1 cellular context compared by ENCODE assay signal in the genomic region with DNA sequence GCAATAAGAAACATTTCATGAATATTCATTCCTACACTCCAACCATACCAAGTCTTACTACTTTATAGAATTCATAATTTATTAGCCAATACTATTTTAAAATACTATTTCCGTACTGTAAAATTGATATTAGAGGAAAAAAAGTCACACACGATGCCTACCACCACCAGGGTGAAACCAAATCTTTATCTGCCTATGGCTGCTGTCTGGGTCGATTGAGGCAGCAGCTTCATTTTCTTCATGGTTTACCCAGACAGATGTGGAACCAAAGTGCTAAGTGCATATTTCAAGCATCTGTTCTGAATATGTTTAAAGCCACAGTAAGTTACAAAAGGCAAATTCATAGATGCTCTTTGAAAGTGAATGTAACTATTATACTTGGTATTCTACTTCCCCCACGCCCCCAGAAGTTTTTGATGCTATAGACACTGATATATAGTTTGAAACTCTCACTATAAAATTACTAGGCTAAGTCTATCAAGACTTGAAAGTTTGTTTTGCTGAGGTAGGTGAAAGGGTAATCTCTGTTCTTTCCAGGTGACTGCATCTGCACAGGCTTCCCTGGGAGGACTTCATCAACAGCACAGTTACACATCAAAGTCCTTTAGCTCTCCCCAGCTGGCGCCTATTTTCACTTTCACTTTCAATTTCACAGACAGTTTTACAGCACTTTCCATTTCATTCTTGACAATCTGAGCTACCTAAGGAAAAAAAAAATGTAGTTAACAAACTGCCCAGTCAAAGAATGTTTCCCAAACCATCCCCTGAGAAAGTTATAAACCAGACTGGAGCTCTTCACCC.
TF ChIP-seq lines count a peak whose summit lies in the region.

No MANE protein-coding gene starts in this region.

TF ChIP-seq in HepG2, 621 proteins besides CTCF, POLR2A, EP300 and RAD21 (continued from another document):
- TF ChIP-seq, protein P1, sequence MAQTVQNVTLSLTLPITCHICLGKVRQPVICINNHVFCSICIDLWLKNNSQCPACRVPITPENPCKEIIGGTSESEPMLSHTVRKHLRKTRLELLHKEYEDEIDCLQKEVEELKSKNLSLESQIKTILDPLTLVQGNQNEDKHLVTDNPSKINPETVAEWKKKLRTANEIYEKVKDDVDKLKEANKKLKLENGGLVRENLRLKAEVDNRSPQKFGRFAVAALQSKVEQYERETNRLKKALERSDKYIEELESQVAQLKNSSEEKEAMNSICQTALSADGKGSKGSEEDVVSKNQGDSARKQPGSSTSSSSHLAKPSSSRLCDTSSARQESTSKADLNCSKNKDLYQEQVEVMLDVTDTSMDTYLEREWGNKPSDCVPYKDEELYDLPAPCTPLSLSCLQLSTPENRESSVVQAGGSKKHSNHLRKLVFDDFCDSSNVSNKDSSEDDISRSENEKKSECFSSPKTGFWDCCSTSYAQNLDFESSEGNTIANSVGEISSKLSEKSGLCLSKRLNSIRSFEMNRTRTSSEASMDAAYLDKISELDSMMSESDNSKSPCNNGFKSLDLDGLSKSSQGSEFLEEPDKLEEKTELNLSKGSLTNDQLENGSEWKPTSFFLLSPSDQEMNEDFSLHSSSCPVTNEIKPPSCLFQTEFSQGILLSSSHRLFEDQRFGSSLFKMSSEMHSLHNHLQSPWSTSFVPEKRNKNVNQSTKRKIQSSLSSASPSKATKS (CRISPR knock-in tag; IDR thresholded peaks at IDR 0.05) = no peak
- TF ChIP-seq ZNF451 (CRISPR knock-in tag; IDR thresholded peaks at IDR 0.05) = no peak
- TF ChIP-seq IRF2 (CRISPR knock-in tag; IDR thresholded peaks at IDR 0.05) = peak; percentile 100
- no peak for TF ChIP-seq ZBTB39 (CRISPR knock-in tag; IDR thresholded peaks at IDR 0.05)
- TF ChIP-seq ZNF883 (CRISPR knock-in tag; IDR thresholded peaks at IDR 0.05; ENCODE audit: not compliant biosample characterization) = no peak
- TF ChIP-seq CBX1 (IDR thresholded peaks at IDR 0.05; ENCODE audit: low read depth) = no peak
- TF ChIP-seq, protein P2, sequence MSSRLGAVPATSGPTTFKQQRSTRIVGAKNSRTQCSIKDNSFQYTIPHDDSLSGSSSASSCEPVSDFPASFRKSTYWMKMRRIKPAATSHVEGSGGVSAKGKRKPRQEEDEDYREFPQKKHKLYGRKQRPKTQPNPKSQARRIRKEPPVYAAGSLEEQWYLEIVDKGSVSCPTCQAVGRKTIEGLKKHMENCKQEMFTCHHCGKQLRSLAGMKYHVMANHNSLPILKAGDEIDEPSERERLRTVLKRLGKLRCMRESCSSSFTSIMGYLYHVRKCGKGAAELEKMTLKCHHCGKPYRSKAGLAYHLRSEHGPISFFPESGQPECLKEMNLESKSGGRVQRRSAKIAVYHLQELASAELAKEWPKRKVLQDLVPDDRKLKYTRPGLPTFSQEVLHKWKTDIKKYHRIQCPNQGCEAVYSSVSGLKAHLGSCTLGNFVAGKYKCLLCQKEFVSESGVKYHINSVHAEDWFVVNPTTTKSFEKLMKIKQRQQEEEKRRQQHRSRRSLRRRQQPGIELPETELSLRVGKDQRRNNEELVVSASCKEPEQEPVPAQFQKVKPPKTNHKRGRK (CRISPR knock-in tag; IDR thresholded peaks at IDR 0.05) = no peak
- TF ChIP-seq MAFF (IDR thresholded peaks at IDR 0.05; ENCODE audit: low read depth, low read length) = peak; percentile 11; the same call in 1 of the 2 replicates
- TF ChIP-seq TFAP4 (IDR thresholded peaks at IDR 0.05; ENCODE audit: borderline replicate concordance, low read depth) = peak; percentile 65; the same call in 1 of the 2 replicates
- no peak for TF ChIP-seq IRX3 (CRISPR knock-in tag; IDR thresholded peaks at IDR 0.05; ENCODE audit: borderline replicate concordance, low read depth)
- peak in 1 of 2 experiments; percentile 31; a peak in 2 of 4 replicates for TF ChIP-seq MAFK (conservative IDR thresholded peaks at IDR 0.05 in 1 of 2, IDR thresholded peaks at IDR 0.05 in 1 of 2; ENCODE audit: low read length in 2 of 2)
- no peak for TF ChIP-seq RARA (CRISPR knock-in tag; IDR thresholded peaks at IDR 0.05)
- TF ChIP-seq ZBTB33 (CRISPR knock-in tag; IDR thresholded peaks at IDR 0.05) = 0 out of 2 replicates have a peak, but pooled peaks have one; percentile 27
- TF ChIP-seq, protein P3, sequence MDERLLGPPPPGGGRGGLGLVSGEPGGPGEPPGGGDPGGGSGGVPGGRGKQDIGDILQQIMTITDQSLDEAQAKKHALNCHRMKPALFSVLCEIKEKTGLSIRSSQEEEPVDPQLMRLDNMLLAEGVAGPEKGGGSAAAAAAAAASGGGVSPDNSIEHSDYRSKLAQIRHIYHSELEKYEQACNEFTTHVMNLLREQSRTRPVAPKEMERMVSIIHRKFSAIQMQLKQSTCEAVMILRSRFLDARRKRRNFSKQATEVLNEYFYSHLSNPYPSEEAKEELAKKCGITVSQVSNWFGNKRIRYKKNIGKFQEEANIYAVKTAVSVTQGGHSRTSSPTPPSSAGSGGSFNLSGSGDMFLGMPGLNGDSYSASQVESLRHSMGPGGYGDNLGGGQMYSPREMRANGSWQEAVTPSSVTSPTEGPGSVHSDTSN (CRISPR knock-in tag; IDR thresholded peaks at IDR 0.05) = no peak
- TF ChIP-seq ZNF597 (CRISPR knock-in tag; IDR thresholded peaks at IDR 0.05) = no peak
- TF ChIP-seq SOX13 (IDR thresholded peaks at IDR 0.05) = no peak
- no peak for TF ChIP-seq SOX13 (CRISPR knock-in tag; conservative IDR thresholded peaks at IDR 0.05 in 1 of 2, IDR thresholded peaks at IDR 0.05 in 1 of 2)
- TF ChIP-seq HNRNPK (IDR thresholded peaks at IDR 0.05; ENCODE audit: low read depth, low read length, poor library complexity, severe bottlenecking) = no peak
- TF ChIP-seq ZBTB34 (CRISPR knock-in tag; IDR thresholded peaks at IDR 0.05) = no peak
- TF ChIP-seq SAP130 (CRISPR knock-in tag; IDR thresholded peaks at IDR 0.05; ENCODE audit: low read depth) = peak; percentile 33; the same call in 1 of the 2 replicates
- TF ChIP-seq, protein P4, sequence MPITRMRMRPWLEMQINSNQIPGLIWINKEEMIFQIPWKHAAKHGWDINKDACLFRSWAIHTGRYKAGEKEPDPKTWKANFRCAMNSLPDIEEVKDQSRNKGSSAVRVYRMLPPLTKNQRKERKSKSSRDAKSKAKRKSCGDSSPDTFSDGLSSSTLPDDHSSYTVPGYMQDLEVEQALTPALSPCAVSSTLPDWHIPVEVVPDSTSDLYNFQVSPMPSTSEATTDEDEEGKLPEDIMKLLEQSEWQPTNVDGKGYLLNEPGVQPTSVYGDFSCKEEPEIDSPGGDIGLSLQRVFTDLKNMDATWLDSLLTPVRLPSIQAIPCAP (CRISPR knock-in tag; IDR thresholded peaks at IDR 0.05; ENCODE audit: low read depth) = peak; percentile 96; the same call in 1 of the 2 replicates
- no peak for TF ChIP-seq ZNF143 (CRISPR knock-in tag; IDR thresholded peaks at IDR 0.05)
- no peak for TF ChIP-seq KAT7 (CRISPR knock-in tag; IDR thresholded peaks at IDR 0.05; ENCODE audit: borderline replicate concordance)
- no peak for TF ChIP-seq ZNF33B (CRISPR knock-in tag; IDR thresholded peaks at IDR 0.05)
- no peak for TF ChIP-seq GLMP (CRISPR knock-in tag; IDR thresholded peaks at IDR 0.05; ENCODE audit: borderline replicate concordance)
